Comparison of ENCODE assay signal across 8 cellular contexts in genomic region chr7:134431805-134432204, GRCh38. TPM values are rescaled to one million over a fixed set of nuclear protein-coding genes. Genes with fewer than 3 reads are reported as not detected.
A peak's percentile ranks its signal among the peaks of the same experiment; 100 is the strongest.
DNase-seq lines count a peak whose midpoint lies in the region; ATAC-seq and TF ChIP-seq lines count a peak whose summit lies in the region.

No MANE protein-coding gene starts in this region.

- DNase-seq in activated naive CD4-positive, alpha-beta T cell (lab: John Stamatoyannopoulos, UW) = no peak
- no peak for DNase-seq in activated CD8-positive, alpha-beta T cell treated with anti-CD3 and anti-CD28 coated beads for 36 hours
- DNase-seq in kidney epithelial cell (ENCODE audit: low read depth) = no peak
- DNase-seq in tibial artery = no peak
- DNase-seq in OCI-M2 (lab: John Stamatoyannopoulos, UW; ENCODE audit: unreplicated experiment) = no peak
- DNase-seq in NOMO-1 treated with DMSO at 0.1 percent for 48 hours (lab: John Stamatoyannopoulos, UW; ENCODE audit: unreplicated experiment) = no peak

- intact Hi-C loops in activated CD8-positive, alpha-beta T cell treated with anti-CD3 and anti-CD28 coated beads for 36 hours (cut with micrococcal nuclease) = loop anchor here (1.0 to 10.0 kb wide), 5 partner anchors 27 to 523 kb away; partner anchors contain the start of gene AKR1B1
- intact Hi-C loops in tibial artery (cut with DNase I; ENCODE audit: low total_unique reads) = loop anchor here (5.0 kb wide), 1 partner anchor 120 kb away; no protein-coding TSS in a partner anchor

- CTCF ChIA-PET in activated CD8-positive, alpha-beta T cell treated with anti-CD3 and anti-CD28 coated beads for 36 hours (lab: Charles Lee) = interaction anchor here (0.7 to 4.7 kb wide), 30 partner anchors 9 to 212 kb away, joined by 3 to 75 read pairs (median 5); partner anchors contain the start of genes AKR1B1, AKR1B15 and SLC35B4

- peak overlapping the region; percentile 30 for H3K27ac Mint-ChIP-seq in activated naive CD4-positive, alpha-beta T cell treated with anti-CD3 and anti-CD28 coated beads, Interleukin-2, amount 50 U/mL, for 24 hours
- no peak overlapping the region for H3K27ac Mint-ChIP-seq in activated CD8-positive, alpha-beta T cell treated with anti-CD3 and anti-CD28 coated beads for 36 hours

- no peak for ATAC-seq in activated CD8-positive, alpha-beta T cell treated with anti-CD3 and anti-CD28 coated beads for 36 hours
- no peak for ATAC-seq in HG02973 (IDR thresholded peaks at IDR 0.05; ENCODE audit: unreplicated experiment)

- H3K9me3 Mint-ChIP-seq in activated naive CD4-positive, alpha-beta T cell treated with anti-CD3 and anti-CD28 coated beads, Interleukin-2, amount 50 U/mL, for 24 hours = no peaks in the 10 kb centered on the region
- no peaks in the 10 kb centered on the region for H3K9me3 Mint-ChIP-seq in activated CD8-positive, alpha-beta T cell treated with anti-CD3 and anti-CD28 coated beads for 36 hours

- H3K4me1 Mint-ChIP-seq in activated naive CD4-positive, alpha-beta T cell treated with anti-CD3 and anti-CD28 coated beads, Interleukin-2, amount 50 U/mL, for 24 hours = peaks cover 13% of the 10 kb centered on the region
- H3K4me1 Mint-ChIP-seq in activated CD8-positive, alpha-beta T cell treated with anti-CD3 and anti-CD28 coated beads for 36 hours (ENCODE audit: low read depth) = peaks cover 12% of the 10 kb centered on the region

- no peaks in the 10 kb centered on the region for H3K27me3 ChIP-seq in kidney epithelial cell (ENCODE audit: control insufficient read depth, insufficient read depth, low read length)
- H3K27me3 ChIP-seq in tibial artery = no peaks in the 10 kb centered on the region

- peaks cover 0 to 13% (median 2%) of the 10 kb centered on the region in 4 donors for H3K4me1 ChIP-seq in tibial artery

- no peak for TF ChIP-seq CTCF in activated CD8-positive, alpha-beta T cell treated with anti-CD3 and anti-CD28 coated beads for 36 hours (IDR thresholded peaks at IDR 0.05)
- TF ChIP-seq CTCF in kidney epithelial cell (IDR thresholded peaks at IDR 0.05; ENCODE audit: insufficient read depth, low read length, poor library complexity, severe bottlenecking) = no peak
- no peak for TF ChIP-seq CTCF in tibial artery (IDR thresholded peaks at IDR 0.05)

- peak overlapping the region; percentile 87 for H3K4me3 Mint-ChIP-seq in activated naive CD4-positive, alpha-beta T cell treated with anti-CD3 and anti-CD28 coated beads, Interleukin-2, amount 50 U/mL, for 24 hours
- peak overlapping the region; percentile 73 for H3K4me3 Mint-ChIP-seq in activated CD8-positive, alpha-beta T cell treated with anti-CD3 and anti-CD28 coated beads for 36 hours

- no peaks in the 10 kb centered on the region for H3K27me3 Mint-ChIP-seq in activated naive CD4-positive, alpha-beta T cell treated with anti-CD3 and anti-CD28 coated beads, Interleukin-2, amount 50 U/mL, for 24 hours
- H3K27me3 Mint-ChIP-seq in activated CD8-positive, alpha-beta T cell treated with anti-CD3 and anti-CD28 coated beads for 36 hours = no peaks in the 10 kb centered on the region

- H3K36me3 ChIP-seq in kidney epithelial cell (ENCODE audit: control insufficient read depth, insufficient read depth, low read length) (no peaks in the 10 kb centered on the region), tibial artery (no peaks in the 10 kb centered on the region)

- peak overlapping the region in 1 of 2 donors; percentile 62 for H3K27ac ChIP-seq in tibial artery

- POLR2A ChIA-PET in activated CD8-positive, alpha-beta T cell treated with anti-CD3 and anti-CD28 coated beads for 36 hours (lab: Charles Lee) = interaction anchor here (0.8 kb wide), 1 partner anchor 78 kb away, joined by 3 read pairs; no protein-coding TSS in a partner anchor

- no peaks in the 10 kb centered on the region for H3K9me3 ChIP-seq in tibial artery

- H3K4me3 ChIP-seq in kidney epithelial cell (ENCODE audit: low read depth, low read length) (peak overlapping the region; percentile 21), tibial artery (peak overlapping the region; percentile 34 to 50)

- H3K36me3 Mint-ChIP-seq in activated naive CD4-positive, alpha-beta T cell treated with anti-CD3 and anti-CD28 coated beads, Interleukin-2, amount 50 U/mL, for 24 hours = no peaks in the 10 kb centered on the region
- no peaks in the 10 kb centered on the region for H3K36me3 Mint-ChIP-seq in activated CD8-positive, alpha-beta T cell treated with anti-CD3 and anti-CD28 coated beads for 36 hours (ENCODE audit: low read depth)

RNA-seq across cellular contexts. Expression of gene AKR1B1, which starts 27.1 kb away (rescaled TPM):
- total RNA-seq in activated CD8-positive, alpha-beta T cell treated with anti-CD3 and anti-CD28 coated beads for 36 hours = 100 to 1,000 TPM; 106 to 108 TPM
- total RNA-seq in kidney epithelial cell = 80.0 and 87.8 TPM in 2 replicates
